17 cellular contexts compared by ENCODE assay signal in genomic region chr4:60500860-60501259, GRCh38.
"Had no signal": no experiment of that assay in that cellular context is flagged by ENCODE, and none has a peak within 500 bp of the region (broad histone marks: within the 10 kb centered on the region; RNA-seq: fewer than 3 reads in every experiment).

No MANE protein-coding gene starts in this region.

- H3K27ac ChIP-seq: epithelial cell of prostate, lower lobe of right lung, ovary, thyroid gland, vagina had no signal

- DNase-seq: activated CD4-positive, alpha-beta T cell treated with anti-CD3 and anti-CD28 coated beads for 36 hours; activated CD8-positive, alpha-beta memory T cell treated with anti-CD3 and anti-CD28 coated beads, Interleukin-2, amount 50 U/mL, for 4 hours; activated CD8-positive, alpha-beta T cell treated with anti-CD3 and anti-CD28 coated beads for 36 hours; activated naive CD4-positive, alpha-beta T cell; activated naive CD8-positive, alpha-beta T cell treated with anti-CD3 and anti-CD28 coated beads, Interleukin-2, amount 50 U/mL, for 24 hours; effector memory CD4-positive, alpha-beta T cell; hippocampal formation; left cardiac atrium; lower lobe of right lung; mucosa of descending colon; naive thymus-derived CD8-positive, alpha-beta T cell; ovary; T-cell; T1000; thyroid gland had no signal

- H3K4me3 ChIP-seq: lower lobe of right lung, mucosa of descending colon, ovary, thyroid gland, vagina had no signal

- H3K36me3 ChIP-seq: lower lobe of right lung, ovary, thyroid gland, vagina had no signal

- H3K9me3 ChIP-seq: lower lobe of right lung, ovary, thyroid gland, vagina had no signal

- H3K4me1 ChIP-seq: lower lobe of right lung, thyroid gland, vagina had no signal

- H3K27me3 ChIP-seq: ovary, thyroid gland, vagina had no signal

- ATAC-seq: activated CD4-positive, alpha-beta T cell treated with anti-CD3 and anti-CD28 coated beads for 36 hours; activated CD8-positive, alpha-beta T cell treated with anti-CD3 and anti-CD28 coated beads for 36 hours; activated naive CD8-positive, alpha-beta T cell treated with anti-CD3 and anti-CD28 coated beads, Interleukin-2, amount 50 U/mL, for 24 hours; left cardiac atrium; lower lobe of right lung; mucosa of descending colon; naive thymus-derived CD8-positive, alpha-beta T cell; T-cell had no signal
